8 cellular contexts compared by ENCODE assay signal in the genomic region with DNA sequence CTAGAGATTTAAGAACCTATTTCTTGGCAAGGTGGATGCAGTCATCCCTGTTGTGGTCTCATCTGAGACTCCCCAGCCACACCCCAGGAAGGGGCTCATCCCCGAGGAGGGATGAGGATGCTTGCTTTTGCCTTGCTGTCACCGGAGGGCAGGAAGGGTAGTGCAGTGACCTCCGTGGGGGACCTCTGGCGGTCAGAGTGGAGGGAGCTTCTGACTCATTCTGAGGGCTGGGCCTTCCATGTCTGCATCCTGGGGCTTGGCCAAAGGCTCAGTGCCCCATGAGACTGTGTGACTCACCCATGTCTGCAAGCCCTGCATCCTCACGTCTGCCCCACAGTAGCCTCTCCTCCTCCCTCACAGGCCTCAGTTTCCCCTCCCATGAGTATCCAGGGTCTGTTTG. TPM values are rescaled to one million over a fixed set of nuclear protein-coding genes. Genes with fewer than 3 reads are reported as not detected.
A peak's percentile ranks its signal among the peaks of the same experiment; 100 is the strongest.
DNase-seq lines count a peak whose midpoint lies in the region; ATAC-seq and TF ChIP-seq lines count a peak whose summit lies in the region.

No MANE protein-coding gene starts in this region.

- H3K4me3 Mint-ChIP-seq in activated CD8-positive, alpha-beta T cell treated with anti-CD3 and anti-CD28 coated beads for 36 hours = no peak overlapping the region

- H3K27ac ChIP-seq in PC-9 (no peak overlapping the region), trophoblast cell (ENCODE audit: low read depth, low read length) (no peak overlapping the region)

- no peak overlapping the region for H2AK5ac ChIP-seq in trophoblast cell (ENCODE audit: low read length)

- no peaks in the 10 kb centered on the region for H4K20me1 ChIP-seq in PC-9 (ENCODE audit: insufficient read depth)

- POLR2A ChIA-PET in PC-9 (lab: Charles Lee; ENCODE audit: unreplicated experiment) = no interaction called here
- POLR2A ChIA-PET in activated CD8-positive, alpha-beta T cell treated with anti-CD3 and anti-CD28 coated beads for 36 hours (lab: Charles Lee) = interaction anchor here (1.1 to 1.7 kb wide), 2 partner anchors 10 to 11 kb away, joined by 3 to 4 read pairs; no protein-coding TSS in a partner anchor

- H3K14ac ChIP-seq in trophoblast cell (ENCODE audit: low read length) = no peak overlapping the region

- ATAC-seq in HG02571 (IDR thresholded peaks at IDR 0.05; ENCODE audit: unreplicated experiment) = no peak
- no peak for ATAC-seq in activated CD8-positive, alpha-beta T cell treated with anti-CD3 and anti-CD28 coated beads for 36 hours

- H3K36me3 ChIP-seq in PC-9 (ENCODE audit: low read depth) = peaks cover 30% of the 10 kb centered on the region
- peaks cover 2 to 4% of the 10 kb centered on the region in 2 experiments for H3K36me3 ChIP-seq in trophoblast cell (ENCODE audit: control insufficient read depth in 1 of 2, insufficient read depth in 2 of 2, low read length in 2 of 2)

- no peak overlapping the region for H4K12ac ChIP-seq in trophoblast cell (ENCODE audit: low read depth, low read length)

- no peaks in the 10 kb centered on the region for H3K27me3 ChIP-seq in PC-9 (ENCODE audit: insufficient read depth, low read depth)
- no peaks in the 10 kb centered on the region for H3K27me3 ChIP-seq in trophoblast cell (ENCODE audit: insufficient read depth, low read length)

- H3K18ac ChIP-seq in trophoblast cell (ENCODE audit: low read length) = no peak overlapping the region

- H4K8ac ChIP-seq in trophoblast cell (ENCODE audit: low read depth, low read length) = no peak overlapping the region

- DNase-seq in GM10266 (ENCODE audit: extremely low spot score) = no peak
- peak; percentile 86 to 89 for DNase-seq in PC-9
- peak; percentile 93 for DNase-seq in fibroblast of gingiva (ENCODE audit: low read depth)
- DNase-seq in trophoblast cell = peak; percentile 74 to 85
- DNase-seq in stimulated activated CD4-positive, alpha-beta T cell treated with anti-CD3 and anti-CD28 coated beads, Interleukin-1b, Interleukin-23, amount 100 ng/mL, for 48 hours = no peak
- DNase-seq in activated CD8-positive, alpha-beta T cell treated with anti-CD3 and anti-CD28 coated beads for 36 hours = no peak
- no peak for DNase-seq in activated CD4-positive, CD25-positive, alpha-beta regulatory T cell treated with anti-CD3 and anti-CD28 coated beads, Interleukin-2, amount 50 U/mL, for 72 hours

- WGBS in trophoblast cell (ENCODE audit: extremely low coverage, insufficient coverage, insufficient read length) = no CpG with 5 or more reads among the region's 5 CpGs

- H2BK5ac ChIP-seq in trophoblast cell (ENCODE audit: low read depth, low read length, poor library complexity) = no peak overlapping the region

- H3K4me3 ChIP-seq in PC-9 (no peak overlapping the region), trophoblast cell (ENCODE audit: low read depth, low read length) (no peak overlapping the region)

- H3K23ac ChIP-seq in trophoblast cell (ENCODE audit: low read length) = no peak overlapping the region

- BruUV-seq in PC-9 (replicated peaks; lab: Mats Ljungman, UMichigan) = no TSS peak

- no peak overlapping the region for H2BK12ac ChIP-seq in trophoblast cell (ENCODE audit: low read length)

- H3K4ac ChIP-seq in trophoblast cell (ENCODE audit: low read depth, low read length) = no peak overlapping the region

- peaks cover 42% of the 10 kb centered on the region for H3K36me3 Mint-ChIP-seq in activated CD8-positive, alpha-beta T cell treated with anti-CD3 and anti-CD28 coated beads for 36 hours (ENCODE audit: low read depth)

- no peaks in the 10 kb centered on the region for H3K4me1 Mint-ChIP-seq in activated CD8-positive, alpha-beta T cell treated with anti-CD3 and anti-CD28 coated beads for 36 hours (ENCODE audit: low read depth)

- H3K27ac Mint-ChIP-seq in activated CD8-positive, alpha-beta T cell treated with anti-CD3 and anti-CD28 coated beads for 36 hours = no peak overlapping the region

- no peak overlapping the region for H2BK120ac ChIP-seq in trophoblast cell (ENCODE audit: insufficient read depth, low read length, poor library complexity)

- H3K79me2 ChIP-seq in PC-9 (ENCODE audit: low read depth) (no peaks in the 10 kb centered on the region), trophoblast cell (ENCODE audit: control insufficient read depth, insufficient read depth, low read length, poor library complexity) (no peaks in the 10 kb centered on the region)

- CTCF ChIA-PET in PC-9 (lab: Charles Lee) = interaction anchor here (0.6 to 1.0 kb wide), 2 partner anchors 83 to 522 kb away, joined by 3 read pairs; no protein-coding TSS in a partner anchor
- CTCF ChIA-PET in activated CD8-positive, alpha-beta T cell treated with anti-CD3 and anti-CD28 coated beads for 36 hours (lab: Charles Lee) = no interaction called here

- no peaks in the 10 kb centered on the region for H3K27me3 Mint-ChIP-seq in activated CD8-positive, alpha-beta T cell treated with anti-CD3 and anti-CD28 coated beads for 36 hours

- TF ChIP-seq CTCF in GM10266 (IDR thresholded peaks at IDR 0.05; ENCODE audit: control insufficient read depth, insufficient read depth, low read depth, missing control alignments) (peak; percentile 21), PC-9 (conservative IDR thresholded peaks at IDR 0.05) (peak; percentile 64)
- no peak for TF ChIP-seq CTCF in activated CD8-positive, alpha-beta T cell treated with anti-CD3 and anti-CD28 coated beads for 36 hours (IDR thresholded peaks at IDR 0.05)

- no peaks in the 10 kb centered on the region for H3K9me3 Mint-ChIP-seq in activated CD8-positive, alpha-beta T cell treated with anti-CD3 and anti-CD28 coated beads for 36 hours

- H3F3A ChIP-seq in PC-9 (ENCODE audit: insufficient read depth, low read depth) = peaks cover 50% of the 10 kb centered on the region; the same call in 1 of the 2 replicates

- intact Hi-C loops in PC-9 (cut with micrococcal nuclease; ENCODE audit: unreplicated experiment) = loop anchor here (1.0 to 2.0 kb wide), 2 partner anchors 52 to 83 kb away; partner anchors contain the start of gene ITPR3
- intact Hi-C loops in activated CD8-positive, alpha-beta T cell treated with anti-CD3 and anti-CD28 coated beads for 36 hours (cut with micrococcal nuclease) = no loop called here

- no peaks in the 10 kb centered on the region for H3K79me1 ChIP-seq in trophoblast cell (ENCODE audit: low read length)

- H3K9me3 ChIP-seq in PC-9 (ENCODE audit: insufficient read depth, low read depth) (no peaks in the 10 kb centered on the region), trophoblast cell (ENCODE audit: insufficient read depth, low read depth, low read length) (peaks cover 2% of the 10 kb centered on the region)

- H2AFZ ChIP-seq in PC-9 (no peak overlapping the region), trophoblast cell (ENCODE audit: insufficient read depth, low read length, poor library complexity) (no peak overlapping the region)

- H3K9me2 ChIP-seq in PC-9 (ENCODE audit: insufficient read depth) = no peaks in the 10 kb centered on the region

- H3K4me2 ChIP-seq in PC-9 = no peak overlapping the region
- H3K4me2 ChIP-seq in trophoblast cell (ENCODE audit: low read length) = no peak overlapping the region

- no peak overlapping the region for H3K9ac ChIP-seq in trophoblast cell (ENCODE audit: low read length)

- H3K4me1 ChIP-seq in PC-9 (replicated peaks; ENCODE audit: insufficient read depth) (peaks cover 15% of the 10 kb centered on the region), trophoblast cell (ENCODE audit: control insufficient read depth in 1 of 2, insufficient read depth in 2 of 2, low read length in 2 of 2) (no peaks in the 10 kb centered on the region)

- H4K91ac ChIP-seq in trophoblast cell (ENCODE audit: low read depth, low read length) = no peak overlapping the region

RNA-seq across cellular contexts. Expression of gene UQCC2, which starts 38.7 kb away (rescaled TPM):
- total RNA-seq in PC-9 (2021) = 71.2 and 72.9 TPM in 2 replicates
- polyA plus RNA-seq in trophoblast cell (2013) = 65.9 and 67.3 TPM in 2 replicates
- total RNA-seq in activated CD8-positive, alpha-beta T cell treated with anti-CD3 and anti-CD28 coated beads for 36 hours = 100 to 1,000 TPM; 127 to 128 TPM

RNA-seq across cellular contexts. Expression of gene ITPR3, which starts 51.7 kb away (rescaled TPM):
- total RNA-seq in PC-9 (2021) = 78.3 and 86.9 TPM in 2 replicates
- polyA plus RNA-seq in trophoblast cell (2013) = 4.9 and 5.1 TPM in 2 replicates
- 10 to 100 TPM; 36.6 to 38.0 TPM for total RNA-seq in activated CD8-positive, alpha-beta T cell treated with anti-CD3 and anti-CD28 coated beads for 36 hours

Comparison
In these comparisons a context has a peak if more than half of its experiments do, and no peak if none do; other contexts are left out.
1. DNase-seq: peak in PC-9 (2 of 2), fibroblast of gingiva (single experiment) and trophoblast cell (2 of 2); none in GM10266 (single experiment), stimulated activated CD4-positive, alpha-beta T cell treated with anti-CD3 and anti-CD28 coated beads, Interleukin-1b, Interleukin-23, amount 100 ng/mL, for 48 hours (single experiment), activated CD8-positive, alpha-beta T cell treated with anti-CD3 and anti-CD28 coated beads for 36 hours (single experiment) and activated CD4-positive, CD25-positive, alpha-beta regulatory T cell treated with anti-CD3 and anti-CD28 coated beads, Interleukin-2, amount 50 U/mL, for 72 hours (single experiment).